ENCODE assay signal across 1 cellular context in genomic region chr7:139782932-139783331, GRCh38.
TF ChIP-seq lines count a peak whose summit lies in the region.

No MANE protein-coding gene starts in this region.

TF ChIP-seq in K562, 482 proteins besides CTCF, POLR2A, EP300 and RAD21:
- 0 out of 2 replicates have a peak, but pooled peaks have one; percentile 1 for TF ChIP-seq ZNF512 (tag; IDR thresholded peaks at IDR 0.05)
- TF ChIP-seq KLF6 (CRISPR knock-in tag; IDR thresholded peaks at IDR 0.05; ENCODE audit: borderline replicate concordance) = no peak
